Comparison of ENCODE assay signal across 8 cellular contexts in the genomic region with DNA sequence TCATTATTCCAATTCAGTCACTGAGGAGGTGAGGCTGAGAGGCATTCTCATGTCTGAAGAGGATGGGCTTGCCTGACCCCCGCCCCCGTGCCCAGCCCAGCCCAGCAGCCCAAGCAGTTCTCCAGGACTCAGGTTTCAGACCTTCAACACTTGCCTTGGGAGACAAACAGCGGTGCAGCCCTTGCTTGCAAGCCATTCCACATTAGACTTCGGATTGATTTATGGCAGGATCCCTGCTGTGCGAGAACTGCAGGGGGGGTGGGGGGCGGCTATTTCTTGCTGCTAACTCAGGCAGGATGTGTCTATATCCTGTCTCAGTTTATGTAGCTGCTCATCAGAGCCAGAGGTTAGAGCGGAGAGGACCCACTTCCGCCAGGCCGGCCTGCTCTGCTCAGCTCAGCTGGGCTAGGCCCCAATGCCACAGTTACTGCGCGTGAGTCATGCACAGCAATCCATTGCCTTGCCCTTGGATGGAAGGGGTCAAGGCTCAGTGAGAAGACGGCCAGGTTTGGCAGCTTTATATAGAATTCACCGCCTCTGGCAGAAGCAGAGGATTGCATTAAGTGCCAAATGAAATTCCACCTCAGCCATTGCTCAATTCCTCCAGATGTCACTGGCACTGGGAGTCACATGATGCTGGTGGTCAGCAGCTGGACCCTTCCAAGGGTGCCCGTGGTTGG. TPM values are rescaled to one million over a fixed set of nuclear protein-coding genes. Genes with fewer than 3 reads are reported as not detected.
A peak's percentile ranks its signal among the peaks of the same experiment; 100 is the strongest.
DNase-seq lines count a peak whose midpoint lies in the region; ATAC-seq and TF ChIP-seq lines count a peak whose summit lies in the region.

No MANE protein-coding gene starts in this region.

- H3K36me3 Mint-ChIP-seq in activated B cell treated with CpG ODN at 0.5 μM for 24 hours (ENCODE audit: low read depth), result peaks cover 12% of the 10 kb centered on the region
- peaks cover 2% of the 10 kb centered on the region for H3K36me3 Mint-ChIP-seq in chondrocyte (ENCODE audit: low read depth)

- peak overlapping the region; percentile 94 for H3K4me3 Mint-ChIP-seq in activated B cell treated with CpG ODN at 0.5 μM for 24 hours
- H3K4me3 Mint-ChIP-seq in chondrocyte (ENCODE audit: unreplicated experiment), result peak overlapping the region; percentile 90

- H3K4me2 ChIP-seq in DND-41 (ENCODE audit: insufficient read depth, low read length), result peak overlapping the region; percentile 64

- no peaks in the 10 kb centered on the region for H3K79me2 ChIP-seq in DND-41 (ENCODE audit: insufficient read depth, low read length)

- peaks cover 68% of the 10 kb centered on the region for H3K4me1 Mint-ChIP-seq in activated B cell treated with CpG ODN at 0.5 μM for 24 hours
- peaks cover 43% of the 10 kb centered on the region for H3K4me1 Mint-ChIP-seq in chondrocyte (ENCODE audit: low read depth)

- POLR2A ChIA-PET in activated B cell treated with CpG ODN at 0.5 μM for 24 hours (lab: Charles Lee), result interaction anchor here (1.9 kb wide), 1 partner anchor 13 kb away, joined by 6 read pairs; no protein-coding TSS in a partner anchor

- peak overlapping the region; percentile 57 for H3K9ac ChIP-seq in DND-41 (ENCODE audit: low read depth, low read length)
- H3K9ac ChIP-seq in HUES6 (ENCODE audit: low read length), result peak overlapping the region; percentile 88

- H3K27ac Mint-ChIP-seq in activated B cell treated with CpG ODN at 0.5 μM for 24 hours, result peak overlapping the region; percentile 94
- peak overlapping the region; percentile 97 for H3K27ac Mint-ChIP-seq in chondrocyte (ENCODE audit: unreplicated experiment)

- peak overlapping the region in 1 of 2 experiments; percentile 59; a peak in 2 of 4 replicates for H3K4me3 ChIP-seq in DND-41 (ENCODE audit: low read depth in 1 of 2, low read length in 2 of 2)
- peak overlapping the region; percentile 69 for H3K4me3 ChIP-seq in HUES6 (ENCODE audit: low read depth, low read length)
- peak overlapping the region; percentile 50 to 57 (median 52) for H3K4me3 ChIP-seq in right lobe of liver

- H3K27ac ChIP-seq in DND-41 (ENCODE audit: low read length), result peak overlapping the region; percentile 64
- peak overlapping the region; percentile 18; the same call in 1 of the 2 replicates for H3K27ac ChIP-seq in HUES6 (ENCODE audit: low read depth, low read length)
- peak overlapping the region; percentile 79 to 96 (median 85) for H3K27ac ChIP-seq in right lobe of liver

- H3K9me3 Mint-ChIP-seq in activated B cell treated with CpG ODN at 0.5 μM for 24 hours, result no peaks in the 10 kb centered on the region
- no peaks in the 10 kb centered on the region for H3K9me3 Mint-ChIP-seq in chondrocyte (ENCODE audit: low read depth)

- 22% methylated on average over 11 of the region's 14 CpGs for WGBS in right lobe of liver (ENCODE audit: insufficient coverage, low coverage, low lambda C conversion rate, missing lambda C conversion rate)

- no peaks in the 10 kb centered on the region for H4K20me1 ChIP-seq in DND-41 (ENCODE audit: insufficient read depth, low read length)

- H3K4me1 ChIP-seq in DND-41 (ENCODE audit: insufficient read depth, low read length) (peaks cover 22% of the 10 kb centered on the region), HUES6 (ENCODE audit: control insufficient read depth, insufficient read depth, low read length) (peaks cover 37% of the 10 kb centered on the region), right lobe of liver (peaks cover 0 to 23% (median 0%) of the 10 kb centered on the region in 4 donors)

- peak; percentile 83 for DNase-seq in DND-41
- DNase-seq in activated B cell treated with CpG ODN at 0.5 μM for 24 hours, result peak; percentile 40
- DNase-seq in chondrocyte (ENCODE audit: low spot score), result no peak
- peak; percentile 67 to 83 (median 82) for DNase-seq in right lobe of liver
- DNase-seq in stimulated activated CD4-positive, alpha-beta T cell treated with anti-CD3 and anti-CD28 coated beads, TNF-alpha, amount 100 ng/mL, for 1 hour (ENCODE audit: low read depth in 3 of 3, low spot score in 1 of 3), result peak in 2 of 3 donors; percentile 24 to 33
- no peak for DNase-seq in NCI-H1105 treated with DMSO at 0.1 percent for 48 hours (lab: John Stamatoyannopoulos, UW)

- H3K27me3 ChIP-seq in DND-41 (ENCODE audit: insufficient read depth, low read length, poor library complexity), result peaks cover 19% of the 10 kb centered on the region
- peaks cover 7% of the 10 kb centered on the region; the same call in 1 of the 2 replicates for H3K27me3 ChIP-seq in HUES6 (ENCODE audit: control insufficient read depth, insufficient read depth, low read length)
- H3K27me3 ChIP-seq in right lobe of liver, result peaks cover 0 to 9% of the 10 kb centered on the region in 2 donors

- H3K36me3 ChIP-seq in DND-41 (ENCODE audit: insufficient read depth, low read length), result no peaks in the 10 kb centered on the region
- H3K36me3 ChIP-seq in HUES6 (ENCODE audit: control insufficient read depth, insufficient read depth, low read length), result no peaks in the 10 kb centered on the region; the same call in 1 of the 2 replicates
- no peaks in the 10 kb centered on the region for H3K36me3 ChIP-seq in right lobe of liver

- H3K27me3 Mint-ChIP-seq in activated B cell treated with CpG ODN at 0.5 μM for 24 hours (no peaks in the 10 kb centered on the region), chondrocyte (ENCODE audit: low read depth) (no peaks in the 10 kb centered on the region)

- TF ChIP-seq CTCF in DND-41 (IDR thresholded peaks at IDR 0.05; ENCODE audit: borderline replicate concordance, extremely low read depth, low read length, poor library complexity, severe bottlenecking) (no peak), activated B cell treated with CpG ODN at 0.5 μM for 24 hours (IDR thresholded peaks at IDR 0.05) (no peak), chondrocyte (IDR thresholded peaks at IDR 0.05) (no peak), right lobe of liver (IDR thresholded peaks at IDR 0.05) (peak in 1 of 4 donors; percentile 2)

- H2AFZ ChIP-seq in DND-41 (ENCODE audit: low read depth, low read length), result no peak overlapping the region

- intact Hi-C loops in activated B cell treated with CpG ODN at 0.5 μM for 24 hours (cut with micrococcal nuclease) (loop anchor here (1.0 to 5.0 kb wide), 6 partner anchors 13 to 1659 kb away; partner anchors contain the start of gene SAP130), right lobe of liver (cut with DNase I) (no loop called here)

- peak; percentile 13 for TF ChIP-seq POLR2A in right lobe of liver (IDR thresholded peaks at IDR 0.05)

- H3K9me3 ChIP-seq in DND-41 (ENCODE audit: insufficient read depth, low read length, severe bottlenecking) (no peaks in the 10 kb centered on the region), HUES6 (ENCODE audit: control insufficient read depth, insufficient read depth, low read depth, low read length) (no peaks in the 10 kb centered on the region), right lobe of liver (peaks cover 0 to 3% (median 0%) of the 10 kb centered on the region in 4 donors)

- CTCF ChIA-PET in activated B cell treated with CpG ODN at 0.5 μM for 24 hours (lab: Charles Lee), result interaction anchor here (1.0 kb wide), 1 partner anchor 22 kb away, joined by 4 read pairs; no protein-coding TSS in a partner anchor

- ATAC-seq in DND-41 (ENCODE audit: insufficient read depth, low read depth), result peak; percentile 88
- peak; percentile 64 for ATAC-seq in GM21576 (IDR thresholded peaks at IDR 0.05; ENCODE audit: unreplicated experiment)
- peak; percentile 69 for ATAC-seq in activated B cell treated with CpG ODN at 0.5 μM for 24 hours (ENCODE audit: low read depth)
- peak; percentile 57 to 74 (median 68) for ATAC-seq in right lobe of liver

RNA-seq across cellular contexts. Expression of gene GYPC, which starts 1.8 kb away (rescaled TPM):
- total RNA-seq in activated B cell treated with CpG ODN at 0.5 μM for 24 hours, result 48.1 and 50.1 TPM in 2 replicates
- 29.1 to 48.6 TPM (median 46.4 TPM) in 3 replicates for total RNA-seq in chondrocyte
- 10 to 100 TPM in 1 of 6 experiments, 1 to 10 TPM in 5; 2.9 to 17.2 (median 8.1) TPM for total RNA-seq in right lobe of liver

Comparison
In these comparisons a context has a peak if more than half of its experiments do, and no peak if none do; other contexts are left out.
1. DNase-seq: peak in DND-41 (single experiment), activated B cell treated with CpG ODN at 0.5 μM for 24 hours (single experiment), right lobe of liver (3 of 3) and stimulated activated CD4-positive, alpha-beta T cell treated with anti-CD3 and anti-CD28 coated beads, TNF-alpha, amount 100 ng/mL, for 1 hour (2 of 3); none in chondrocyte (single experiment) and NCI-H1105 treated with DMSO at 0.1 percent for 48 hours (single experiment).
2. H3K27ac ChIP-seq: peak in every context shown above with its lines; median percentile 85 in right lobe of liver; 64 in DND-41; 18 in HUES6.
3. Peak in every context shown above with its lines, with median percentiles within 50 percentile points of each other: ATAC-seq.